8 cellular contexts compared by ENCODE assay signal in genomic region chr19:58519087-58519354, GRCh38. TPM values are rescaled to one million over a fixed set of nuclear protein-coding genes. Genes with fewer than 3 reads are reported as not detected.
DNase-seq lines count a peak whose midpoint lies in the region; ATAC-seq and TF ChIP-seq lines count a peak whose summit lies in the region.

No MANE protein-coding gene starts in this region.

- no peaks in the 10 kb centered on the region for H3K27me3 Mint-ChIP-seq in activated CD4-positive, alpha-beta T cell treated with anti-CD3 and anti-CD28 coated beads for 36 hours
- no peaks in the 10 kb centered on the region for H3K27me3 Mint-ChIP-seq in activated T-helper 2 cell treated with anti-CD3 and anti-CD28 coated beads, Interferon-gamma antibody, Interleukin-2, Interleukin-4, amounts not matched to agents 10 μg/mL and 5 μg/mL and 100 μg/mL, durations not matched to agents 14 hours and 24 hours and 36 hours (ENCODE audit: low read depth)
- H3K27me3 Mint-ChIP-seq in natural killer cell treated with Interleukin-12 subunit alpha and Interleukin-12 subunit beta and Interleukin-15 and Interleukin-18, amount 100 ng/mL, for 72 hours, result no peaks in the 10 kb centered on the region

- TF ChIP-seq CTCF in PC-3 (conservative IDR thresholded peaks at IDR 0.05; ENCODE audit: low read depth, low read length), result no peak; the same call in 1 of the 2 replicates
- peak; percentile 82 for TF ChIP-seq CTCF in fibroblast of the aortic adventitia (IDR thresholded peaks at IDR 0.05; ENCODE audit: insufficient read depth, low read length)
- TF ChIP-seq CTCF in upper lobe of left lung (IDR thresholded peaks at IDR 0.05), result peak in 2 of 6 experiments; percentile 48 to 65

- peak overlapping the region; percentile 95 for H3K4me2 ChIP-seq in PC-3 (ENCODE audit: low read length)

- H3K9me2 ChIP-seq in PC-3 (replicated peaks; ENCODE audit: low read length), result no peaks in the 10 kb centered on the region

- intact Hi-C loops in activated CD4-positive, alpha-beta T cell treated with anti-CD3 and anti-CD28 coated beads for 36 hours (cut with DNase I, micrococcal nuclease), result loop anchor here (1.0 to 5.0 kb wide), 22 partner anchors 20 to 337 kb away; partner anchors contain the start of genes TRIM28 (in 2 of the 2), ZNF446 (in 2 of the 2), CHMP2A (in 1 of the 2) and ERVK3-1 (in 1 of the 2)
- intact Hi-C loops in PC-3 (cut with micrococcal nuclease), result loop anchor here (1.0 to 2.0 kb wide), 2 partner anchors 20 to 56 kb away; no protein-coding TSS in a partner anchor
- intact Hi-C loops in activated T-helper 2 cell treated with anti-CD3 and anti-CD28 coated beads, Interferon-gamma antibody, Interleukin-2, Interleukin-4, amounts not matched to agents 10 μg/mL and 5 μg/mL and 100 μg/mL, durations not matched to agents 14 hours and 24 hours and 36 hours (cut with micrococcal nuclease), result loop anchor here (1.0 to 2.0 kb wide), 9 partner anchors 20 to 337 kb away; partner anchors contain the start of genes CHMP2A, RPS5 and TRIM28

- peaks cover 23% of the 10 kb centered on the region for H3K36me3 Mint-ChIP-seq in activated CD4-positive, alpha-beta T cell treated with anti-CD3 and anti-CD28 coated beads for 36 hours (ENCODE audit: low read depth)
- H3K36me3 Mint-ChIP-seq in activated T-helper 2 cell treated with anti-CD3 and anti-CD28 coated beads, Interferon-gamma antibody, Interleukin-2, Interleukin-4, amounts not matched to agents 10 μg/mL and 5 μg/mL and 100 μg/mL, durations not matched to agents 14 hours and 24 hours and 36 hours (ENCODE audit: low read depth), result peaks cover 41% of the 10 kb centered on the region
- no peaks in the 10 kb centered on the region for H3K36me3 Mint-ChIP-seq in natural killer cell treated with Interleukin-12 subunit alpha and Interleukin-12 subunit beta and Interleukin-15 and Interleukin-18, amount 100 ng/mL, for 72 hours

- H2AFZ ChIP-seq in PC-3 (ENCODE audit: low read length), result peak overlapping the region; percentile 85

- H3F3A ChIP-seq in PC-3 (ENCODE audit: low read length, unreplicated experiment), result no peaks in the 10 kb centered on the region

- no TSS peak for BruUV-seq in PC-3 (replicated peaks; lab: Mats Ljungman, UMichigan)

- H3K27me3 ChIP-seq in PC-3 (ENCODE audit: low read length) (no peaks in the 10 kb centered on the region), upper lobe of left lung (no peaks in the 10 kb centered on the region)

- H4K20me1 ChIP-seq in PC-3 (ENCODE audit: low read length), result no peaks in the 10 kb centered on the region

- peaks cover 14% of the 10 kb centered on the region for H3K36me3 ChIP-seq in PC-3 (ENCODE audit: low read depth, low read length)
- H3K36me3 ChIP-seq in upper lobe of left lung, result peaks cover 7 to 27% (median 16%) of the 10 kb centered on the region in 4 donors

- no peaks in the 10 kb centered on the region for H3K9me3 Mint-ChIP-seq in activated CD4-positive, alpha-beta T cell treated with anti-CD3 and anti-CD28 coated beads for 36 hours (ENCODE audit: low read depth)
- no peaks in the 10 kb centered on the region for H3K9me3 Mint-ChIP-seq in activated T-helper 2 cell treated with anti-CD3 and anti-CD28 coated beads, Interferon-gamma antibody, Interleukin-2, Interleukin-4, amounts not matched to agents 10 μg/mL and 5 μg/mL and 100 μg/mL, durations not matched to agents 14 hours and 24 hours and 36 hours
- no peaks in the 10 kb centered on the region for H3K9me3 Mint-ChIP-seq in natural killer cell treated with Interleukin-12 subunit alpha and Interleukin-12 subunit beta and Interleukin-15 and Interleukin-18, amount 100 ng/mL, for 72 hours

- peak; percentile 79 for DNase-seq in activated CD4-positive, alpha-beta T cell treated with anti-CD3 and anti-CD28 coated beads for 36 hours
- no peak for DNase-seq in activated CD4-positive, alpha-beta T cell treated with anti-CD3 and anti-CD28 coated beads for 1 hour
- DNase-seq in HuH-7.5 (ENCODE audit: low spot score), result peak; percentile 92
- DNase-seq in PC-3, result peak; percentile 77
- peak; percentile 50 for DNase-seq in activated T-helper 2 cell treated with anti-CD3 and anti-CD28 coated beads, Interferon-gamma antibody, Interleukin-2, Interleukin-4, amounts not matched to agents 10 μg/mL and 5 μg/mL and 100 μg/mL, durations not matched to agents 14 hours and 24 hours and 36 hours (ENCODE audit: low spot score)
- peak; percentile 73 for DNase-seq in fibroblast of the aortic adventitia (ENCODE audit: low read depth)
- DNase-seq in natural killer cell treated with Interleukin-12 subunit alpha and Interleukin-12 subunit beta and Interleukin-15 and Interleukin-18, amount 100 ng/mL, for 72 hours (ENCODE audit: low spot score), result no peak
- peak in 1 of 2 donors; percentile 72 for DNase-seq in upper lobe of left lung

- H3K27ac ChIP-seq in PC-3 (ENCODE audit: low read length) (peak overlapping the region; percentile 65), upper lobe of left lung (peak overlapping the region; percentile 93 to 99 (median 96))

- CTCF ChIA-PET in activated CD4-positive, alpha-beta T cell treated with anti-CD3 and anti-CD28 coated beads for 36 hours (lab: Charles Lee), result interaction anchor here (1.0 to 5.8 kb wide), 12 partner anchors 11 to 185 kb away, joined by 3 to 78 read pairs (median 7); partner anchors contain the start of genes CHMP2A, TRIM28, UBE2M and ZNF324B
- CTCF ChIA-PET in PC-3 (lab: Charles Lee), result interaction anchor here (0.9 to 1.4 kb wide), 5 partner anchors 14 to 157 kb away, joined by 3 to 5 read pairs (median 3); partner anchors contain the start of genes CHMP2A, ZNF324B and ZNF497

- WGBS in upper lobe of left lung, 2 donors, result 0 to 1% methylated on average over 4 to 10 of the region's 14 CpGs

- no peak for TF ChIP-seq EP300 in upper lobe of left lung (IDR thresholded peaks at IDR 0.05)

- POLR2A ChIA-PET in activated CD4-positive, alpha-beta T cell treated with anti-CD3 and anti-CD28 coated beads for 36 hours (lab: Charles Lee), result interaction anchor here (0.9 to 2.7 kb wide), 4 partner anchors 26 to 192 kb away, joined by 5 to 18 read pairs (median 8); partner anchors contain the start of genes TRIM28 and ZSCAN22
- POLR2A ChIA-PET in PC-3 (lab: Charles Lee; ENCODE audit: unreplicated experiment), result interaction anchor here (1.1 to 1.7 kb wide), 2 partner anchors 25 to 40 kb away, joined by 3 to 6 read pairs; partner anchors contain the start of gene TRIM28

- TF ChIP-seq POLR2A in upper lobe of left lung (IDR thresholded peaks at IDR 0.05), result peak in 1 of 4 donors; percentile 33

- ATAC-seq in activated CD4-positive, alpha-beta T cell treated with anti-CD3 and anti-CD28 coated beads for 36 hours, result peak; percentile 16
- peak; percentile 52 for ATAC-seq in PC-3
- peak in 1 of 2 donors; percentile 10 for ATAC-seq in natural killer cell treated with Interleukin-12 subunit alpha and Interleukin-12 subunit beta and Interleukin-15 and Interleukin-18, amount 100 ng/mL, for 72 hours
- peak; percentile 71 to 76 for ATAC-seq in upper lobe of left lung (ENCODE audit: low FRiP score in 2 of 2)

- H3K79me2 ChIP-seq in PC-3 (ENCODE audit: low read length), result peaks cover 44% of the 10 kb centered on the region

- H3K4me1 Mint-ChIP-seq in activated CD4-positive, alpha-beta T cell treated with anti-CD3 and anti-CD28 coated beads for 36 hours, result peaks cover 39% of the 10 kb centered on the region
- peaks cover 29% of the 10 kb centered on the region for H3K4me1 Mint-ChIP-seq in activated T-helper 2 cell treated with anti-CD3 and anti-CD28 coated beads, Interferon-gamma antibody, Interleukin-2, Interleukin-4, amounts not matched to agents 10 μg/mL and 5 μg/mL and 100 μg/mL, durations not matched to agents 14 hours and 24 hours and 36 hours (ENCODE audit: low read depth)
- H3K4me1 Mint-ChIP-seq in natural killer cell treated with Interleukin-12 subunit alpha and Interleukin-12 subunit beta and Interleukin-15 and Interleukin-18, amount 100 ng/mL, for 72 hours (ENCODE audit: low read depth in 2 of 2), result peaks cover 38 to 39% of the 10 kb centered on the region in 2 donors

- H3K9me3 ChIP-seq in PC-3 (ENCODE audit: low read length) (no peaks in the 10 kb centered on the region), upper lobe of left lung (no peaks in the 10 kb centered on the region)

- peak overlapping the region; percentile 94 for H3K9ac ChIP-seq in PC-3 (ENCODE audit: low read length)

- H3K4me1 ChIP-seq in PC-3 (ENCODE audit: insufficient read depth, low read length), result peaks cover 16% of the 10 kb centered on the region
- H3K4me1 ChIP-seq in upper lobe of left lung, result peaks cover 33 to 57% (median 41%) of the 10 kb centered on the region in 4 donors

- peak overlapping the region; percentile 82 for H3K4me3 Mint-ChIP-seq in activated CD4-positive, alpha-beta T cell treated with anti-CD3 and anti-CD28 coated beads for 36 hours
- H3K4me3 Mint-ChIP-seq in activated T-helper 2 cell treated with anti-CD3 and anti-CD28 coated beads, Interferon-gamma antibody, Interleukin-2, Interleukin-4, amounts not matched to agents 10 μg/mL and 5 μg/mL and 100 μg/mL, durations not matched to agents 14 hours and 24 hours and 36 hours (ENCODE audit: low read depth), result peak overlapping the region; percentile 99
- H3K4me3 Mint-ChIP-seq in natural killer cell treated with Interleukin-12 subunit alpha and Interleukin-12 subunit beta and Interleukin-15 and Interleukin-18, amount 100 ng/mL, for 72 hours, result peak overlapping the region; percentile 99

- H3K4me3 ChIP-seq in PC-3 (ENCODE audit: low read length) (peak overlapping the region; percentile 89), fibroblast of the aortic adventitia (ENCODE audit: low read depth, low read length) (peak overlapping the region; percentile 91), upper lobe of left lung (peak overlapping the region; percentile 86 to 99 (median 88))

- H3K27ac Mint-ChIP-seq in activated CD4-positive, alpha-beta T cell treated with anti-CD3 and anti-CD28 coated beads for 36 hours, result peak overlapping the region; percentile 94
- H3K27ac Mint-ChIP-seq in activated T-helper 2 cell treated with anti-CD3 and anti-CD28 coated beads, Interferon-gamma antibody, Interleukin-2, Interleukin-4, amounts not matched to agents 10 μg/mL and 5 μg/mL and 100 μg/mL, durations not matched to agents 14 hours and 24 hours and 36 hours, result peak overlapping the region; percentile 98
- H3K27ac Mint-ChIP-seq in natural killer cell treated with Interleukin-12 subunit alpha and Interleukin-12 subunit beta and Interleukin-15 and Interleukin-18, amount 100 ng/mL, for 72 hours, result peak overlapping the region; percentile 96 to 98

RNA-seq across cellular contexts. Expression of gene ZBTB45, which starts 0.6 kb away (rescaled TPM):
- total RNA-seq in activated CD4-positive, alpha-beta T cell treated with anti-CD3 and anti-CD28 coated beads for 36 hours, result 10 to 100 TPM; 10.1 to 11.1 TPM
- total RNA-seq in PC-3 (2014; rRNA removed) (14.0 and 19.1 TPM in 2 replicates), fibroblast of the aortic adventitia (ENCODE audit: low replicate concordance) (9.2 and 9.9 TPM in 2 replicates), upper lobe of left lung (10 to 100 TPM; 11.9 to 19.7 (median 15.0) TPM)
- total RNA-seq in activated T-helper 2 cell treated with anti-CD3 and anti-CD28 coated beads, Interferon-gamma antibody, Interleukin-2, Interleukin-4, amounts not matched to agents 10 μg/mL and 5 μg/mL and 100 μg/mL, durations not matched to agents 14 hours and 24 hours and 36 hours, result 16.6 and 17.7 TPM in 2 replicates
- total RNA-seq in natural killer cell treated with Interleukin-12 subunit alpha and Interleukin-12 subunit beta and Interleukin-15 and Interleukin-18, amount 100 ng/mL, for 72 hours, result 10 to 100 TPM; 18.0 to 25.9 TPM

RNA-seq across cellular contexts. Expression of gene SLC27A5, which starts 7.2 kb away (rescaled TPM):
- total RNA-seq in activated CD4-positive, alpha-beta T cell treated with anti-CD3 and anti-CD28 coated beads for 36 hours, result 10 to 100 TPM in 1 of 2 experiments, 1 to 10 TPM in 1; 8.9 to 19.5 TPM
- total RNA-seq in PC-3 (2014; rRNA removed), result 56.2 and 56.8 TPM in 2 replicates
- total RNA-seq in activated T-helper 2 cell treated with anti-CD3 and anti-CD28 coated beads, Interferon-gamma antibody, Interleukin-2, Interleukin-4, amounts not matched to agents 10 μg/mL and 5 μg/mL and 100 μg/mL, durations not matched to agents 14 hours and 24 hours and 36 hours, result 23.0 and 23.5 TPM in 2 replicates
- total RNA-seq in fibroblast of the aortic adventitia (ENCODE audit: low replicate concordance), result 5.2 and 5.5 TPM in 2 replicates
- 10 to 100 TPM; 15.1 to 29.1 TPM for total RNA-seq in natural killer cell treated with Interleukin-12 subunit alpha and Interleukin-12 subunit beta and Interleukin-15 and Interleukin-18, amount 100 ng/mL, for 72 hours
- total RNA-seq in upper lobe of left lung, result 10 to 100 TPM in 1 of 6 donors, 1 to 10 TPM in 5; 1.6 to 12.2 (median 6.9) TPM

RNA-seq across cellular contexts. Expression of gene TRIM28, which starts 24.8 kb away (rescaled TPM):
- 100 to 1,000 TPM; 481 to 758 TPM for total RNA-seq in activated CD4-positive, alpha-beta T cell treated with anti-CD3 and anti-CD28 coated beads for 36 hours
- total RNA-seq in PC-3 (2014; rRNA removed) (1,169 and 1,653 TPM in 2 replicates), fibroblast of the aortic adventitia (ENCODE audit: low replicate concordance) (233 and 474 TPM in 2 replicates), upper lobe of left lung (100 to 1,000 TPM; 197 to 283 (median 213) TPM)
- total RNA-seq in activated T-helper 2 cell treated with anti-CD3 and anti-CD28 coated beads, Interferon-gamma antibody, Interleukin-2, Interleukin-4, amounts not matched to agents 10 μg/mL and 5 μg/mL and 100 μg/mL, durations not matched to agents 14 hours and 24 hours and 36 hours, result 658 and 662 TPM in 2 replicates
- 100 to 1,000 TPM; 424 to 774 TPM for total RNA-seq in natural killer cell treated with Interleukin-12 subunit alpha and Interleukin-12 subunit beta and Interleukin-15 and Interleukin-18, amount 100 ng/mL, for 72 hours

RNA-seq across cellular contexts. Expression of gene CHMP2A, which starts 35.9 kb away (rescaled TPM):
- total RNA-seq in activated CD4-positive, alpha-beta T cell treated with anti-CD3 and anti-CD28 coated beads for 36 hours, result 100 to 1,000 TPM; 101 to 107 TPM
- 220 and 264 TPM in 2 replicates for total RNA-seq in PC-3 (2014; rRNA removed)
- total RNA-seq in activated T-helper 2 cell treated with anti-CD3 and anti-CD28 coated beads, Interferon-gamma antibody, Interleukin-2, Interleukin-4, amounts not matched to agents 10 μg/mL and 5 μg/mL and 100 μg/mL, durations not matched to agents 14 hours and 24 hours and 36 hours, result 102 and 105 TPM in 2 replicates
- 109 and 239 TPM in 2 replicates for total RNA-seq in fibroblast of the aortic adventitia (ENCODE audit: low replicate concordance)
- total RNA-seq in natural killer cell treated with Interleukin-12 subunit alpha and Interleukin-12 subunit beta and Interleukin-15 and Interleukin-18, amount 100 ng/mL, for 72 hours, result 10 to 100 TPM; 60.2 to 99.9 TPM
- 100 to 1,000 TPM in 5 of 6 donors, 10 to 100 TPM in 1; 75.4 to 162 (median 123) TPM for total RNA-seq in upper lobe of left lung

RNA-seq across cellular contexts. Expression of gene UBE2M, which starts 39.4 kb away (rescaled TPM):
- 100 to 1,000 TPM; 115 to 138 TPM for total RNA-seq in activated CD4-positive, alpha-beta T cell treated with anti-CD3 and anti-CD28 coated beads for 36 hours
- total RNA-seq in PC-3 (2014; rRNA removed) (243 and 268 TPM in 2 replicates), fibroblast of the aortic adventitia (ENCODE audit: low replicate concordance) (36.8 and 55.1 TPM in 2 replicates), upper lobe of left lung (10 to 100 TPM; 33.0 to 53.9 (median 41.6) TPM)
- 133 and 142 TPM in 2 replicates for total RNA-seq in activated T-helper 2 cell treated with anti-CD3 and anti-CD28 coated beads, Interferon-gamma antibody, Interleukin-2, Interleukin-4, amounts not matched to agents 10 μg/mL and 5 μg/mL and 100 μg/mL, durations not matched to agents 14 hours and 24 hours and 36 hours
- 100 to 1,000 TPM; 161 to 183 TPM for total RNA-seq in natural killer cell treated with Interleukin-12 subunit alpha and Interleukin-12 subunit beta and Interleukin-15 and Interleukin-18, amount 100 ng/mL, for 72 hours

Comparison
In these comparisons a context has a peak if more than half of its experiments do, and no peak if none do; other contexts are left out.
1. DNase-seq: peak in activated CD4-positive, alpha-beta T cell treated with anti-CD3 and anti-CD28 coated beads for 36 hours (single experiment), HuH-7.5 (single experiment), PC-3 (single experiment), activated T-helper 2 cell treated with anti-CD3 and anti-CD28 coated beads, Interferon-gamma antibody, Interleukin-2, Interleukin-4, amounts not matched to agents 10 μg/mL and 5 μg/mL and 100 μg/mL, durations not matched to agents 14 hours and 24 hours and 36 hours (single experiment) and fibroblast of the aortic adventitia (single experiment); none in activated CD4-positive, alpha-beta T cell treated with anti-CD3 and anti-CD28 coated beads for 1 hour (single experiment) and natural killer cell treated with Interleukin-12 subunit alpha and Interleukin-12 subunit beta and Interleukin-15 and Interleukin-18, amount 100 ng/mL, for 72 hours (single experiment).
2. Peak in every context shown above with its lines, with median percentiles within 50 percentile points of each other: H3K27ac Mint-ChIP-seq, H3K4me3 Mint-ChIP-seq and H3K4me3 ChIP-seq.